21 cellular contexts compared by ENCODE assay signal in genomic region chr14:104226421-104227385, GRCh38.
DNase-seq lines count a peak whose midpoint lies in the region; TF ChIP-seq lines count a peak whose summit lies in the region.
"Had no signal": no experiment of that assay in that cellular context is flagged by ENCODE, and none has a peak within 500 bp of the region (broad histone marks: within the 10 kb centered on the region; RNA-seq: fewer than 3 reads in every experiment).

No MANE protein-coding gene starts in this region.

- H3K27ac ChIP-seq in OCI-LY7 (ENCODE audit: low read depth, low read length, poor library complexity, severe bottlenecking): no peak overlapping the region
- H3K27ac ChIP-seq: brain microvascular endothelial cell, gastroesophageal sphincter, neutrophil, right atrium auricular region had no signal

- H3K4me1 Mint-ChIP-seq in activated naive CD4-positive, alpha-beta T cell treated with anti-CD3 and anti-CD28 coated beads, Interleukin-2, amount 10 ng/mL, durations not matched to agents 7 days and 5 days: peaks cover 38% of the 10 kb centered on the region
- H3K4me1 Mint-ChIP-seq in glutamatergic neuron (ENCODE audit: low read depth, unreplicated experiment): peaks cover 21% of the 10 kb centered on the region

- H3K9me3 ChIP-seq in OCI-LY7 (ENCODE audit: low read length): no peaks in the 10 kb centered on the region
- H3K9me3 ChIP-seq: neutrophil had no signal

- CTCF ChIA-PET in activated naive CD4-positive, alpha-beta T cell treated with anti-CD3 and anti-CD28 coated beads, Interleukin-2, amount 10 ng/mL, durations not matched to agents 7 days and 5 days (lab: Charles Lee): interaction anchor here (1.1 kb wide), 1 partner anchor 337 kb away, joined by 3 read pairs; no protein-coding TSS in a partner anchor
- CTCF ChIA-PET in OCI-LY7 (lab: Charles Lee; ENCODE audit: unreplicated experiment): no interaction called here

- POLR2A ChIA-PET in OCI-LY7 (lab: Charles Lee): no interaction called here

- H3K4me2 ChIP-seq in OCI-LY7 (ENCODE audit: low read length): no peak overlapping the region

- H2AFZ ChIP-seq in OCI-LY7 (ENCODE audit: low read length): no peak overlapping the region

- intact Hi-C loops in OCI-LY7 (cut with micrococcal nuclease; ENCODE audit: unreplicated experiment): no loop called here
- intact Hi-C loops in posterior vena cava (cut with DNase I): no loop called here
- intact Hi-C loops in lower leg skin (cut with DNase I; ENCODE audit: low total_unique reads): no loop called here

- DNase-seq in activated naive CD4-positive, alpha-beta T cell treated with anti-CD3 and anti-CD28 coated beads, Interleukin-2, amount 10 ng/mL, durations not matched to agents 7 days and 5 days: no peak
- no peak for DNase-seq in activated naive CD4-positive, alpha-beta T cell treated with anti-CD3 and anti-CD28 coated beads, Interleukin-2, amount 50 U/mL, for 16 hours
- DNase-seq in OCI-LY7 (ENCODE audit: low spot score) (peak; percentile 42), glutamatergic neuron (peak; percentile 30), posterior vena cava (ENCODE audit: low spot score) (peak; percentile 72), NCI-H2227 treated with DMSO at 0.1 percent for 48 hours (lab: John Stamatoyannopoulos, UW) (no peak), superior temporal gyrus (ENCODE audit: extremely low spot score) (no peak), lower leg skin (ENCODE audit: low spot score in 2 of 2) (no peak)
- DNase-seq: ACHN; activated CD4-positive, alpha-beta T cell treated with anti-CD3 and anti-CD28 coated beads for 4 hours; activated T-cell treated with anti-CD3 and anti-CD28 coated beads, Interleukin-2, amount 50 U/mL, for 1 hour; brain microvascular endothelial cell; erythroblast; mesenchymal stem cell; NCI-H1436 had no signal

- TF ChIP-seq CTCF in OCI-LY7 (conservative IDR thresholded peaks at IDR 0.05; ENCODE audit: low read length) (no peak), glutamatergic neuron (IDR thresholded peaks at IDR 0.05; ENCODE audit: partially characterized antibody, unreplicated experiment) (no peak), lower leg skin (IDR thresholded peaks at IDR 0.05) (no peak)

- H3K27ac Mint-ChIP-seq in activated naive CD4-positive, alpha-beta T cell treated with anti-CD3 and anti-CD28 coated beads, Interleukin-2, amount 10 ng/mL, durations not matched to agents 7 days and 5 days: peak overlapping the region; percentile 68
- H3K27ac Mint-ChIP-seq in glutamatergic neuron (ENCODE audit: unreplicated experiment): no peak overlapping the region

- H3K4me3 Mint-ChIP-seq in activated naive CD4-positive, alpha-beta T cell treated with anti-CD3 and anti-CD28 coated beads, Interleukin-2, amount 10 ng/mL, durations not matched to agents 7 days and 5 days: no peak overlapping the region
- H3K4me3 Mint-ChIP-seq in glutamatergic neuron (ENCODE audit: unreplicated experiment): no peak overlapping the region
- H3K4me3 Mint-ChIP-seq: T-helper 2 cell treated with Interferon-gamma antibody and Interleukin-4, amounts not matched to agents 5 μg/mL and 100 μg/mL, for 36 hours had no signal

- no peak for TF ChIP-seq POLR2A in lower leg skin (IDR thresholded peaks at IDR 0.05)

- no peaks in the 10 kb centered on the region for H3K36me3 ChIP-seq in OCI-LY7 (ENCODE audit: insufficient read depth, low read length)
- H3K36me3 ChIP-seq: brain microvascular endothelial cell, gastroesophageal sphincter, neutrophil, right atrium auricular region had no signal

- no peaks in the 10 kb centered on the region for H4K20me1 ChIP-seq in OCI-LY7 (ENCODE audit: insufficient read depth, low read length)

- H3K27me3 Mint-ChIP-seq in activated naive CD4-positive, alpha-beta T cell treated with anti-CD3 and anti-CD28 coated beads, Interleukin-2, amount 10 ng/mL, durations not matched to agents 7 days and 5 days: peaks cover 28% of the 10 kb centered on the region
- peaks cover 8% of the 10 kb centered on the region for H3K27me3 Mint-ChIP-seq in glutamatergic neuron (ENCODE audit: unreplicated experiment)

- no peaks in the 10 kb centered on the region for H3K9me2 ChIP-seq in OCI-LY7 (ENCODE audit: insufficient read depth, low read length)

- WGBS in lower leg skin, 2 donors: 87 to 93% methylated on average over 17 of the region's 17 CpGs

- H3K4me1 ChIP-seq in OCI-LY7 (ENCODE audit: insufficient read depth, low read length, poor library complexity, severe bottlenecking): peaks cover 8% of the 10 kb centered on the region

- H3K9me3 Mint-ChIP-seq in activated naive CD4-positive, alpha-beta T cell treated with anti-CD3 and anti-CD28 coated beads, Interleukin-2, amount 10 ng/mL, durations not matched to agents 7 days and 5 days: peaks cover 10% of the 10 kb centered on the region
- peaks cover 9% of the 10 kb centered on the region for H3K9me3 Mint-ChIP-seq in glutamatergic neuron (ENCODE audit: unreplicated experiment)

- H3K4me3 ChIP-seq in OCI-LY7 (ENCODE audit: low read depth, low read length, poor library complexity, severe bottlenecking): no peak overlapping the region
- no peak overlapping the region for H3K4me3 ChIP-seq in lower leg skin (ENCODE audit: low read depth, poor library complexity, severe bottlenecking)
- H3K4me3 ChIP-seq: gastroesophageal sphincter, right atrium auricular region had no signal

- peaks cover 6% of the 10 kb centered on the region for H3K36me3 Mint-ChIP-seq in activated naive CD4-positive, alpha-beta T cell treated with anti-CD3 and anti-CD28 coated beads, Interleukin-2, amount 10 ng/mL, durations not matched to agents 7 days and 5 days
- no peaks in the 10 kb centered on the region for H3K36me3 Mint-ChIP-seq in glutamatergic neuron (ENCODE audit: unreplicated experiment)
- H3K36me3 Mint-ChIP-seq: activated naive CD4-positive, alpha-beta T cell treated with anti-CD3 and anti-CD28 coated beads, Interleukin-2, amount 50 U/mL, for 72 hours; CD4-positive, alpha-beta memory T cell had no signal

- no TSS peak for BruUV-seq in OCI-LY7 (replicated peaks; lab: Mats Ljungman, UMichigan)

- no peaks in the 10 kb centered on the region for H3K79me2 ChIP-seq in OCI-LY7 (ENCODE audit: insufficient read depth, low read depth, low read length)

Comparison
In these comparisons a context has a peak if more than half of its experiments do, and no peak if none do; other contexts are left out.
1. DNase-seq: peak in OCI-LY7 (single experiment), glutamatergic neuron (single experiment) and posterior vena cava (single experiment); none in activated naive CD4-positive, alpha-beta T cell treated with anti-CD3 and anti-CD28 coated beads, Interleukin-2, amount 10 ng/mL, durations not matched to agents 7 days and 5 days (single experiment), activated naive CD4-positive, alpha-beta T cell treated with anti-CD3 and anti-CD28 coated beads, Interleukin-2, amount 50 U/mL, for 16 hours (single experiment), NCI-H2227 treated with DMSO at 0.1 percent for 48 hours (single experiment), superior temporal gyrus (single experiment) and lower leg skin (0 of 2).